In the genomic region with DNA sequence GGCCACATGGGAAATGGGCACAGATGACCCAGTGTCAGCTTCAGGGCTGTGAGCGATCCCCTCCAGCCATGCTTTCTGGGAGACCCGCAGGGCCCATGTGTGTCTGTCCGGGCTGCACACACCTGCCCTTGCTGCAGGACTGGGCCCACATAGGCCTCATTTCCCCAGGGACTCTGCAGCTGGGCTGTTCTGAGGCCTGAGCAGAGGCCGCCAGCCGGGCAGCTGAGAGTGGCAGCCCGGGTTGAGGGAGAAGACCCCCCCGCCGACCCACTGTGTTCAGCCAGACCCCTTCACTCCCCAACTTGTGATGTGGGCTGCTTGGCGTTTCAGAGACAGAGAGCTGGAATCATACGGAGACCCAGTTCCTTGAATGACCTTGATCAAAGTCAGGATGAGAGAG, we compare ENCODE assay signal across 25 cellular contexts. TPM values are rescaled to one million over a fixed set of nuclear protein-coding genes. Genes with fewer than 3 reads are reported as not detected.
DNase-seq lines count a peak whose midpoint lies in the region; ATAC-seq, FAIRE-seq and TF ChIP-seq lines count a peak whose summit lies in the region.
"Had no signal": no experiment of that assay in that cellular context is flagged by ENCODE, and none has a peak within 500 bp of the region (broad histone marks: within the 10 kb centered on the region; RNA-seq: fewer than 3 reads in every experiment).

No MANE protein-coding gene starts in this region.

- intact Hi-C loops in kidney (cut with DNase I) = no loop called here
- intact Hi-C loops in posterior cingulate gyrus (cut with DNase I) = no loop called here

- ATAC-seq in GM21381 (IDR thresholded peaks at IDR 0.05; ENCODE audit: unreplicated experiment) = no peak
- ATAC-seq in HG02678 (IDR thresholded peaks at IDR 0.05; ENCODE audit: unreplicated experiment) = no peak
- ATAC-seq: HCT116 had no signal

- peaks cover 12 to 81% (median 67%) of the 10 kb centered on the region in 10 experiments; a peak in 18 of 20 replicates for H3K4me1 ChIP-seq in BLaER1 treated with 17β-estradiol and CSF1 and Interleukin-3, amounts not matched to agents 10 nM and 100 nM
- H3K4me1 ChIP-seq in kidney (ENCODE audit: control insufficient read depth in 1 of 2, insufficient read depth in 1 of 2, low read depth in 1 of 2, low read length in 2 of 2) = no peaks in the 10 kb centered on the region

- no peaks in the 10 kb centered on the region for H3K9me3 ChIP-seq in BLaER1 treated with 17β-estradiol and CSF1 and Interleukin-3, amounts not matched to agents 10 nM and 100 nM (replicated peaks in 1 of 11)
- no peaks in the 10 kb centered on the region for H3K9me3 ChIP-seq in kidney (ENCODE audit: control insufficient read depth in 1 of 2, low read length in 2 of 2)

- DNase-seq in activated effector memory CD4-positive, alpha-beta T cell treated with anti-CD3 and anti-CD28 coated beads, Interleukin-2, amount 50 U/mL, for 16 hours = peak; percentile 58
- DNase-seq in activated effector memory CD4-positive, alpha-beta T cell treated with Interleukin-2 at 50 U/mL for 16 hours = no peak
- DNase-seq in kidney (peak; percentile 41), posterior cingulate gyrus (peak in 6 of 10 donors; percentile 4 to 59 (median 14)), NCI-H1105 treated with DMSO at 0.1 percent for 48 hours (lab: John Stamatoyannopoulos, UW) (no peak)
- DNase-seq: 8988T; AML-193; DMS53; GDM1; GOT3; KG1; NCI-H1092 treated with DMSO at 0.1 percent for 48 hours; NCI-H2029 treated with DMSO at 0.1 percent for 48 hours; NCI-H2171; NCI-H345; NCI-H774; NK-92 treated with Interleukin-12 subunit alpha and Interleukin-12 subunit beta, amount 100 ng/mL, for 24 hours had no signal

- peak overlapping the region in 1 of 10 experiments; percentile 21; a peak in 2 of 20 replicates for H3K4me3 ChIP-seq in BLaER1 treated with 17β-estradiol and CSF1 and Interleukin-3, amounts not matched to agents 10 nM and 100 nM
- H3K4me3 ChIP-seq in kidney (ENCODE audit: low read length in 2 of 2) = no peak overlapping the region

- peak overlapping the region in 2 of 11 experiments; percentile 10 to 55; a peak in 3 of 22 replicates for H3K9ac ChIP-seq in BLaER1 treated with 17β-estradiol and CSF1 and Interleukin-3, amounts not matched to agents 10 nM and 100 nM
- no peak overlapping the region for H3K9ac ChIP-seq in kidney (ENCODE audit: low read length in 2 of 2)

- peaks cover 0 to 33% (median 0%) of the 10 kb centered on the region in 11 experiments; a peak in 7 of 22 replicates for H4K20me1 ChIP-seq in BLaER1 treated with 17β-estradiol and CSF1 and Interleukin-3, amounts not matched to agents 10 nM and 100 nM

- TF ChIP-seq CTCF in kidney (IDR thresholded peaks at IDR 0.05; ENCODE audit: borderline replicate concordance, extremely low read depth, insufficient read depth) = no peak

- no peak for FAIRE-seq in kidney (lab: Jason Lieb, UNC)
- FAIRE-seq: D721Med, GM18507, HTR-8/SVneo had no signal

- H3K27me3 ChIP-seq in BLaER1 treated with 17β-estradiol and CSF1 and Interleukin-3, amounts not matched to agents 10 nM and 100 nM = peaks cover 0 to 33% (median 0%) of the 10 kb centered on the region in 11 experiments; a peak in 9 of 22 replicates

- H3K4me2 ChIP-seq in BLaER1 treated with 17β-estradiol and CSF1 and Interleukin-3, amounts not matched to agents 10 nM and 100 nM = peak overlapping the region in 9 of 11 experiments; percentile 36 to 85 (median 81); a peak in 18 of 22 replicates

- no peaks in the 10 kb centered on the region for H3K36me3 ChIP-seq in BLaER1 treated with 17β-estradiol and CSF1 and Interleukin-3, amounts not matched to agents 10 nM and 100 nM
- H3K36me3 ChIP-seq in kidney (ENCODE audit: control insufficient read depth in 1 of 2, insufficient read depth in 2 of 2, low read length in 2 of 2) = no peaks in the 10 kb centered on the region

- 0 out of 22 replicates have a peak overlapping the region, but pooled peaks of 1 of the 11 experiments have one; percentile 10 for H3K27ac ChIP-seq in BLaER1 treated with 17β-estradiol and CSF1 and Interleukin-3, amounts not matched to agents 10 nM and 100 nM
- H3K27ac ChIP-seq in kidney (ENCODE audit: low read depth in 2 of 2, low read length in 2 of 2) = no peak overlapping the region
- H3K27ac ChIP-seq: RWPE1 had no signal

RNA-seq across cellular contexts. Expression of a gene that starts 50.1 kb away (rescaled TPM):
- total RNA-seq in kidney = 0.60 TPM
- not detected for polyA plus RNA-seq in kidney (ENCODE audit: insufficient read depth, low read depth, low replicate concordance)

Comparison
In these comparisons a context has a peak if more than half of its experiments do, and no peak if none do; other contexts are left out.
1. DNase-seq: peak in activated effector memory CD4-positive, alpha-beta T cell treated with anti-CD3 and anti-CD28 coated beads, Interleukin-2, amount 50 U/mL, for 16 hours (single experiment), kidney (single experiment) and posterior cingulate gyrus (6 of 10); none in activated effector memory CD4-positive, alpha-beta T cell treated with Interleukin-2 at 50 U/mL for 16 hours (single experiment) and NCI-H1105 treated with DMSO at 0.1 percent for 48 hours (single experiment).